1 cellular context compared by ENCODE assay signal in the genomic region with DNA sequence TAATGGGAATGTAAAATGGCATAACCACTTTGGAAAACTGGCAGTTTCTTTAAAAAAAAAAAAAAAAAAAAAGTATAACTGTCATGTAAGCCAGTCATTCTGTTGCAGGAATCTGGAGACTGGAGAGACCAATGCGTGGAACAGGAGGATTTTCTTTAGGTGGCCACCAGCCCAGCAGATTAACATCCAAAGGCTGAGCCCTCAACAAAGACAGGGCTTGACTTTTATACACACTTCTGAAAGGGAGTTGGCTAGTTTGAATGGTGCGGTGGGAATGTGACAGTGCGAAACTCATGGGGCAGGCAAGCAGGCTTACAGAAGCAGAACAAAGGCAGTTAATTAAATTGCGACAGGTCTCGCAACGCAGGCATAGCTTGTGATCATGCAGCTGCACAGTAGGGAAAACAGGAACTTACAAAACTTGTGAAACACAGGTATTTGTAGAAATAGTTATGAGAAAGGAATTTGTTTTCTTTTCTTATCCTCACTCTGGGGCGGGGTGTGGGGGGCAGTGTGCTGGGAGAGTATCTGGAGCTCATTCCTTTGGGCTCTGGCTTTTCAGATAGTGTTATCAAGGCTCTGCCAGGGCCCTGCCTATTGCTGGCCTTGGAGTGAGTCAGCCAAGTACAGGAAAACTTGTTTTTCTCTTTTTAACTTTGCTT.
TF ChIP-seq lines count a peak whose summit lies in the region.

No MANE protein-coding gene starts in this region.

TF ChIP-seq in K562, 482 proteins besides CTCF, POLR2A, EP300 and RAD21 (continued from another document):
- TF ChIP-seq, protein P1, sequence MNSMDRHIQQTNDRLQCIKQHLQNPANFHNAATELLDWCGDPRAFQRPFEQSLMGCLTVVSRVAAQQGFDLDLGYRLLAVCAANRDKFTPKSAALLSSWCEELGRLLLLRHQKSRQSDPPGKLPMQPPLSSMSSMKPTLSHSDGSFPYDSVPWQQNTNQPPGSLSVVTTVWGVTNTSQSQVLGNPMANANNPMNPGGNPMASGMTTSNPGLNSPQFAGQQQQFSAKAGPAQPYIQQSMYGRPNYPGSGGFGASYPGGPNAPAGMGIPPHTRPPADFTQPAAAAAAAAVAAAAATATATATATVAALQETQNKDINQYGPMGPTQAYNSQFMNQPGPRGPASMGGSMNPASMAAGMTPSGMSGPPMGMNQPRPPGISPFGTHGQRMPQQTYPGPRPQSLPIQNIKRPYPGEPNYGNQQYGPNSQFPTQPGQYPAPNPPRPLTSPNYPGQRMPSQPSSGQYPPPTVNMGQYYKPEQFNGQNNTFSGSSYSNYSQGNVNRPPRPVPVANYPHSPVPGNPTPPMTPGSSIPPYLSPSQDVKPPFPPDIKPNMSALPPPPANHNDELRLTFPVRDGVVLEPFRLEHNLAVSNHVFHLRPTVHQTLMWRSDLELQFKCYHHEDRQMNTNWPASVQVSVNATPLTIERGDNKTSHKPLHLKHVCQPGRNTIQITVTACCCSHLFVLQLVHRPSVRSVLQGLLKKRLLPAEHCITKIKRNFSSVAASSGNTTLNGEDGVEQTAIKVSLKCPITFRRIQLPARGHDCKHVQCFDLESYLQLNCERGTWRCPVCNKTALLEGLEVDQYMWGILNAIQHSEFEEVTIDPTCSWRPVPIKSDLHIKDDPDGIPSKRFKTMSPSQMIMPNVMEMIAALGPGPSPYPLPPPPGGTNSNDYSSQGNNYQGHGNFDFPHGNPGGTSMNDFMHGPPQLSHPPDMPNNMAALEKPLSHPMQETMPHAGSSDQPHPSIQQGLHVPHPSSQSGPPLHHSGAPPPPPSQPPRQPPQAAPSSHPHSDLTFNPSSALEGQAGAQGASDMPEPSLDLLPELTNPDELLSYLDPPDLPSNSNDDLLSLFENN (IDR thresholded peaks at IDR 0.05; ENCODE audit: low read depth in 2 of 2, low read length in 2 of 2): peak in 1 of 2 experiments; percentile 92; a peak in 2 of 4 replicates
- TF ChIP-seq, protein P2, sequence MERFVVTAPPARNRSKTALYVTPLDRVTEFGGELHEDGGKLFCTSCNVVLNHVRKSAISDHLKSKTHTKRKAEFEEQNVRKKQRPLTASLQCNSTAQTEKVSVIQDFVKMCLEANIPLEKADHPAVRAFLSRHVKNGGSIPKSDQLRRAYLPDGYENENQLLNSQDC (CRISPR knock-in tag; IDR thresholded peaks at IDR 0.05): no peak
- TF ChIP-seq SAFB (IDR thresholded peaks at IDR 0.05; ENCODE audit: borderline replicate concordance, low read depth, low read length) (no peak), STAT5B (CRISPR knock-in tag; IDR thresholded peaks at IDR 0.05) (no peak), TOE1 (IDR thresholded peaks at IDR 0.05; ENCODE audit: borderline replicate concordance) (peak; percentile 63; the same call in 1 of the 2 replicates), TOE1 (CRISPR knock-in tag; IDR thresholded peaks at IDR 0.05; ENCODE audit: borderline replicate concordance, low read depth) (no peak), RCOR1 (IDR thresholded peaks at IDR 0.05; ENCODE audit: borderline replicate concordance in 1 of 2, low read depth in 2 of 2, low read length in 2 of 2) (peak in 1 of 2 experiments; percentile 71), BRF1 (IDR thresholded peaks at IDR 0.05; ENCODE audit: borderline replicate concordance, extremely low read depth, insufficient read length) (no peak), FOXJ2 (tag; IDR thresholded peaks at IDR 0.05) (peak; percentile 49; the same call in 1 of the 2 replicates), PYGO2 (tag; IDR thresholded peaks at IDR 0.05) (peak; percentile 85), RBFOX2 (IDR thresholded peaks at IDR 0.05; ENCODE audit: low read depth, low read length) (no peak), GATAD2B (IDR thresholded peaks at IDR 0.05; ENCODE audit: borderline replicate concordance) (no peak; the same call in 1 of the 2 replicates), HOXB6 (CRISPR knock-in tag; IDR thresholded peaks at IDR 0.05; ENCODE audit: borderline replicate concordance) (no peak), ZNF444 (CRISPR knock-in tag; IDR thresholded peaks at IDR 0.05) (peak; percentile 45; the same call in 1 of the 2 replicates), TAL1 (IDR thresholded peaks at IDR 0.05) (peak; percentile 99), GTF2E2 (tag; IDR thresholded peaks at IDR 0.05) (peak; percentile 53), FOXJ3 (CRISPR knock-in tag; IDR thresholded peaks at IDR 0.05) (no peak), ZNF668 (CRISPR knock-in tag; IDR thresholded peaks at IDR 0.05) (no peak), ZEB2 (IDR thresholded peaks at IDR 0.05) (peak; percentile 95), PPARD (CRISPR knock-in tag; IDR thresholded peaks at IDR 0.05) (no peak), TCF3 (CRISPR knock-in tag; IDR thresholded peaks at IDR 0.05) (peak; percentile 98), RBM15 (IDR thresholded peaks at IDR 0.05; ENCODE audit: insufficient read depth, low read length) (no peak), ILF3 (IDR thresholded peaks at IDR 0.05; ENCODE audit: borderline replicate concordance) (no peak), PTTG1 (tag; IDR thresholded peaks at IDR 0.05; ENCODE audit: low read depth) (no peak), SRSF3 (IDR thresholded peaks at IDR 0.05; ENCODE audit: insufficient read depth, low read length) (no peak), SMARCE1 (IDR thresholded peaks at IDR 0.05) (peak; percentile 100), CXXC5 (CRISPR knock-in tag; IDR thresholded peaks at IDR 0.05) (peak; percentile 89), HNRNPH1 (optimal IDR thresholded peaks at IDR 0.05; ENCODE audit: low read depth, low read length) (no peak), PHB2 (IDR thresholded peaks at IDR 0.05; ENCODE audit: low read depth) (peak; percentile 93), PTRF (tag; IDR thresholded peaks at IDR 0.05) (no peak), PRMT5 (CRISPR knock-in tag; IDR thresholded peaks at IDR 0.05) (no peak), TFAM (CRISPR knock-in tag; conservative IDR thresholded peaks at IDR 0.05) (no peak), CBFA2T3 (IDR thresholded peaks at IDR 0.05) (peak; percentile 99), TAF7 (tag; IDR thresholded peaks at IDR 0.05) (no peak), SUPT5H (IDR thresholded peaks at IDR 0.05) (no peak)
- TF ChIP-seq, protein P3, sequence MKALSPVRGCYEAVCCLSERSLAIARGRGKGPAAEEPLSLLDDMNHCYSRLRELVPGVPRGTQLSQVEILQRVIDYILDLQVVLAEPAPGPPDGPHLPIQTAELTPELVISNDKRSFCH (CRISPR knock-in tag; IDR thresholded peaks at IDR 0.05): no peak
- TF ChIP-seq, protein P3 (tag; IDR thresholded peaks at IDR 0.05): peak; percentile 68; the same call in 1 of the 2 replicates
- TF ChIP-seq, protein P4, sequence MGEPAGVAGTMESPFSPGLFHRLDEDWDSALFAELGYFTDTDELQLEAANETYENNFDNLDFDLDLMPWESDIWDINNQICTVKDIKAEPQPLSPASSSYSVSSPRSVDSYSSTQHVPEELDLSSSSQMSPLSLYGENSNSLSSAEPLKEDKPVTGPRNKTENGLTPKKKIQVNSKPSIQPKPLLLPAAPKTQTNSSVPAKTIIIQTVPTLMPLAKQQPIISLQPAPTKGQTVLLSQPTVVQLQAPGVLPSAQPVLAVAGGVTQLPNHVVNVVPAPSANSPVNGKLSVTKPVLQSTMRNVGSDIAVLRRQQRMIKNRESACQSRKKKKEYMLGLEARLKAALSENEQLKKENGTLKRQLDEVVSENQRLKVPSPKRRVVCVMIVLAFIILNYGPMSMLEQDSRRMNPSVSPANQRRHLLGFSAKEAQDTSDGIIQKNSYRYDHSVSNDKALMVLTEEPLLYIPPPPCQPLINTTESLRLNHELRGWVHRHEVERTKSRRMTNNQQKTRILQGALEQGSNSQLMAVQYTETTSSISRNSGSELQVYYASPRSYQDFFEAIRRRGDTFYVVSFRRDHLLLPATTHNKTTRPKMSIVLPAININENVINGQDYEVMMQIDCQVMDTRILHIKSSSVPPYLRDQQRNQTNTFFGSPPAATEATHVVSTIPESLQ (CRISPR knock-in tag; IDR thresholded peaks at IDR 0.05): no peak
- TF ChIP-seq, protein P5, sequence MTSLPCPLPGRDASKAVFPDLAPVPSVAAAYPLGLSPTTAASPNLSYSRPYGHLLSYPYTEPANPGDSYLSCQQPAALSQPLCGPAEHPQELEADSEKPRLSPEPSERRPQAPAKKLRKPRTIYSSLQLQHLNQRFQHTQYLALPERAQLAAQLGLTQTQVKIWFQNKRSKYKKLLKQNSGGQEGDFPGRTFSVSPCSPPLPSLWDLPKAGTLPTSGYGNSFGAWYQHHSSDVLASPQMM (CRISPR knock-in tag; IDR thresholded peaks at IDR 0.05): no peak
- TF ChIP-seq, protein P6, sequence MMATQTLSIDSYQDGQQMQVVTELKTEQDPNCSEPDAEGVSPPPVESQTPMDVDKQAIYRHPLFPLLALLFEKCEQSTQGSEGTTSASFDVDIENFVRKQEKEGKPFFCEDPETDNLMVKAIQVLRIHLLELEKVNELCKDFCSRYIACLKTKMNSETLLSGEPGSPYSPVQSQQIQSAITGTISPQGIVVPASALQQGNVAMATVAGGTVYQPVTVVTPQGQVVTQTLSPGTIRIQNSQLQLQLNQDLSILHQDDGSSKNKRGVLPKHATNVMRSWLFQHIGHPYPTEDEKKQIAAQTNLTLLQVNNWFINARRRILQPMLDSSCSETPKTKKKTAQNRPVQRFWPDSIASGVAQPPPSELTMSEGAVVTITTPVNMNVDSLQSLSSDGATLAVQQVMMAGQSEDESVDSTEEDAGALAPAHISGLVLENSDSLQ (IDR thresholded peaks at IDR 0.05): peak; percentile 93
- TF ChIP-seq, protein P7, sequence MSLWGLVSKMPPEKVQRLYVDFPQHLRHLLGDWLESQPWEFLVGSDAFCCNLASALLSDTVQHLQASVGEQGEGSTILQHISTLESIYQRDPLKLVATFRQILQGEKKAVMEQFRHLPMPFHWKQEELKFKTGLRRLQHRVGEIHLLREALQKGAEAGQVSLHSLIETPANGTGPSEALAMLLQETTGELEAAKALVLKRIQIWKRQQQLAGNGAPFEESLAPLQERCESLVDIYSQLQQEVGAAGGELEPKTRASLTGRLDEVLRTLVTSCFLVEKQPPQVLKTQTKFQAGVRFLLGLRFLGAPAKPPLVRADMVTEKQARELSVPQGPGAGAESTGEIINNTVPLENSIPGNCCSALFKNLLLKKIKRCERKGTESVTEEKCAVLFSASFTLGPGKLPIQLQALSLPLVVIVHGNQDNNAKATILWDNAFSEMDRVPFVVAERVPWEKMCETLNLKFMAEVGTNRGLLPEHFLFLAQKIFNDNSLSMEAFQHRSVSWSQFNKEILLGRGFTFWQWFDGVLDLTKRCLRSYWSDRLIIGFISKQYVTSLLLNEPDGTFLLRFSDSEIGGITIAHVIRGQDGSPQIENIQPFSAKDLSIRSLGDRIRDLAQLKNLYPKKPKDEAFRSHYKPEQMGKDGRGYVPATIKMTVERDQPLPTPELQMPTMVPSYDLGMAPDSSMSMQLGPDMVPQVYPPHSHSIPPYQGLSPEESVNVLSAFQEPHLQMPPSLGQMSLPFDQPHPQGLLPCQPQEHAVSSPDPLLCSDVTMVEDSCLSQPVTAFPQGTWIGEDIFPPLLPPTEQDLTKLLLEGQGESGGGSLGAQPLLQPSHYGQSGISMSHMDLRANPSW (CRISPR knock-in tag; IDR thresholded peaks at IDR 0.05): no peak; the same call in 1 of the 2 replicates
- TF ChIP-seq, protein P8, sequence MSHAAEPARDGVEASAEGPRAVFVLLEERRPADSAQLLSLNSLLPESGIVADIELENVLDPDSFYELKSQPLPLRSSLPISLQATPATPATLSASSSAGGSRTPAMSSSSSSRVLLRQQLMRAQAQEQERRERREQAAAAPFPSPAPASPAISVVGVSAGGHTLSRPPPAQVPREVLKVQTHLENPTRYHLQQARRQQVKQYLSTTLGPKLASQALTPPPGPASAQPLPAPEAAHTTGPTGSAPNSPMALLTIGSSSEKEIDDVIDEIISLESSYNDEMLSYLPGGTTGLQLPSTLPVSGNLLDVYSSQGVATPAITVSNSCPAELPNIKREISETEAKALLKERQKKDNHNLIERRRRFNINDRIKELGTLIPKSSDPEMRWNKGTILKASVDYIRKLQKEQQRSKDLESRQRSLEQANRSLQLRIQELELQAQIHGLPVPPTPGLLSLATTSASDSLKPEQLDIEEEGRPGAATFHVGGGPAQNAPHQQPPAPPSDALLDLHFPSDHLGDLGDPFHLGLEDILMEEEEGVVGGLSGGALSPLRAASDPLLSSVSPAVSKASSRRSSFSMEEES (CRISPR knock-in tag; IDR thresholded peaks at IDR 0.05): no peak
- TF ChIP-seq, protein P9, sequence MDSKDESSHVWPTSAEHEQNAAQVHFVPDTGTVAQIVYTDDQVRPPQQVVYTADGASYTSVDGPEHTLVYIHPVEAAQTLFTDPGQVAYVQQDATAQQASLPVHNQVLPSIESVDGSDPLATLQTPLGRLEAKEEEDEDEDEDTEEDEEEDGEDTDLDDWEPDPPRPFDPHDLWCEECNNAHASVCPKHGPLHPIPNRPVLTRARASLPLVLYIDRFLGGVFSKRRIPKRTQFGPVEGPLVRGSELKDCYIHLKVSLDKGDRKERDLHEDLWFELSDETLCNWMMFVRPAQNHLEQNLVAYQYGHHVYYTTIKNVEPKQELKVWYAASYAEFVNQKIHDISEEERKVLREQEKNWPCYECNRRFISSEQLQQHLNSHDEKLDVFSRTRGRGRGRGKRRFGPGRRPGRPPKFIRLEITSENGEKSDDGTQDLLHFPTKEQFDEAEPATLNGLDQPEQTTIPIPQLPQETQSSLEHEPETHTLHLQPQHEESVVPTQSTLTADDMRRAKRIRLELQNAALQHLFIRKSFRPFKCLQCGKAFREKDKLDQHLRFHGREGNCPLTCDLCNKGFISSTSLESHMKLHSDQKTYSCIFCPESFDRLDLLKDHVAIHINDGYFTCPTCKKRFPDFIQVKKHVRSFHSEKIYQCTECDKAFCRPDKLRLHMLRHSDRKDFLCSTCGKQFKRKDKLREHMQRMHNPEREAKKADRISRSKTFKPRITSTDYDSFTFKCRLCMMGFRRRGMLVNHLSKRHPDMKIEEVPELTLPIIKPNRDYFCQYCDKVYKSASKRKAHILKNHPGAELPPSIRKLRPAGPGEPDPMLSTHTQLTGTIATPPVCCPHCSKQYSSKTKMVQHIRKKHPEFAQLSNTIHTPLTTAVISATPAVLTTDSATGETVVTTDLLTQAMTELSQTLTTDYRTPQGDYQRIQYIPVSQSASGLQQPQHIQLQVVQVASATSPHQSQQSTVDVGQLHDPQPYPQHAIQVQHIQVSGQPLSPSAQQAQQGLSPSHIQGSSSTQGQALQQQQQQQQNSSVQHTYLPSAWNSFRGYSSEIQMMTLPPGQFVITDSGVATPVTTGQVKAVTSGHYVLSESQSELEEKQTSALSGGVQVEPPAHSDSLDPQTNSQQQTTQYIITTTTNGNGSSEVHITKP (IDR thresholded peaks at IDR 0.05; ENCODE audit: partially characterized antibody): peak; percentile 44
- TF ChIP-seq, protein P10, sequence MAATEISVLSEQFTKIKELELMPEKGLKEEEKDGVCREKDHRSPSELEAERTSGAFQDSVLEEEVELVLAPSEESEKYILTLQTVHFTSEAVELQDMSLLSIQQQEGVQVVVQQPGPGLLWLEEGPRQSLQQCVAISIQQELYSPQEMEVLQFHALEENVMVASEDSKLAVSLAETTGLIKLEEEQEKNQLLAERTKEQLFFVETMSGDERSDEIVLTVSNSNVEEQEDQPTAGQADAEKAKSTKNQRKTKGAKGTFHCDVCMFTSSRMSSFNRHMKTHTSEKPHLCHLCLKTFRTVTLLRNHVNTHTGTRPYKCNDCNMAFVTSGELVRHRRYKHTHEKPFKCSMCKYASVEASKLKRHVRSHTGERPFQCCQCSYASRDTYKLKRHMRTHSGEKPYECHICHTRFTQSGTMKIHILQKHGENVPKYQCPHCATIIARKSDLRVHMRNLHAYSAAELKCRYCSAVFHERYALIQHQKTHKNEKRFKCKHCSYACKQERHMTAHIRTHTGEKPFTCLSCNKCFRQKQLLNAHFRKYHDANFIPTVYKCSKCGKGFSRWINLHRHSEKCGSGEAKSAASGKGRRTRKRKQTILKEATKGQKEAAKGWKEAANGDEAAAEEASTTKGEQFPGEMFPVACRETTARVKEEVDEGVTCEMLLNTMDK (IDR thresholded peaks at IDR 0.05; ENCODE audit: borderline replicate concordance, insufficient read depth, low read depth, low read length, poor library complexity, severe bottlenecking): no peak
